ENCODE assay signal across 19 cellular contexts in genomic region chr3:71659758-71660666, GRCh38.
DNase-seq lines count a peak whose midpoint lies in the region; ATAC-seq and TF ChIP-seq lines count a peak whose summit lies in the region.
"Had no signal": no experiment of that assay in that cellular context is flagged by ENCODE, and none has a peak within 500 bp of the region (broad histone marks: within the 10 kb centered on the region; RNA-seq: fewer than 3 reads in every experiment).

No MANE protein-coding gene starts in this region.

- H3K27me3 ChIP-seq in IMR-90 (ENCODE audit: control insufficient read depth, insufficient read depth, low read length): peaks cover 7% of the 10 kb centered on the region
- H3K27me3 ChIP-seq: hepatocyte, suprapubic skin had no signal

- no TSS peak for BruUV-seq in IMR-90 (replicated peaks; lab: Mats Ljungman, UMichigan)

- POLR2A ChIA-PET in IMR-90 (lab: Charles Lee; ENCODE audit: unreplicated experiment): no interaction called here
- POLR2A ChIA-PET in naive thymus-derived CD8-positive, alpha-beta T cell (lab: Charles Lee): no interaction called here

- no peaks in the 10 kb centered on the region for H3K79me1 ChIP-seq in IMR-90 (ENCODE audit: low read depth in 1 of 2, low read length in 2 of 2)

- H4K8ac ChIP-seq in IMR-90 (ENCODE audit: low read depth in 2 of 2, low read length in 2 of 2): no peak overlapping the region

- no peak overlapping the region for H4K5ac ChIP-seq in IMR-90 (ENCODE audit: low read depth, low read length)

- H3K9me3 ChIP-seq in IMR-90 (ENCODE audit: control insufficient read depth, insufficient read depth, low read length): no peaks in the 10 kb centered on the region
- H3K9me3 ChIP-seq: suprapubic skin had no signal

- H3K9me1 ChIP-seq in IMR-90 (ENCODE audit: insufficient read depth, low read length): no peaks in the 10 kb centered on the region

- TF ChIP-seq CTCF in IMR-90 (conservative IDR thresholded peaks at IDR 0.05; ENCODE audit: low read depth, low read length) (no peak), choroid plexus epithelial cell (conservative IDR thresholded peaks at IDR 0.05; ENCODE audit: low read depth, low read length) (no peak), GM10266 (IDR thresholded peaks at IDR 0.05; ENCODE audit: control insufficient read depth, insufficient read depth, low read depth, missing control alignments) (no peak)

- no peak overlapping the region for H2AK5ac ChIP-seq in IMR-90 (ENCODE audit: low read depth, low read length)

- H3K9me3 Mint-ChIP-seq in naive thymus-derived CD8-positive, alpha-beta T cell: peaks cover 0 to 2% (median 0%) of the 10 kb centered on the region in 9 donors
- H3K9me3 Mint-ChIP-seq: activated naive CD4-positive, alpha-beta T cell treated with anti-CD3 and anti-CD28 coated beads, Interleukin-2, amount 10 ng/mL, durations not matched to agents 7 days and 5 days; activated T-cell treated with anti-CD3 and anti-CD28 coated beads, Interleukin-2, amount 50 U/mL, for 24 hours; IgD-negative memory B cell had no signal

- H2BK15ac ChIP-seq in IMR-90 (ENCODE audit: low read depth, low read length): no peak overlapping the region

- H3K36me3 Mint-ChIP-seq in naive thymus-derived CD8-positive, alpha-beta T cell: peaks cover 0 to 2% (median 2%) of the 10 kb centered on the region in 3 donors
- H3K36me3 Mint-ChIP-seq: IgD-negative memory B cell had no signal

- H3K56ac ChIP-seq in IMR-90 (ENCODE audit: extremely low read depth, insufficient read depth, low read length): no peak overlapping the region

- H3K4me3 ChIP-seq in IMR-90 (ENCODE audit: insufficient read depth, low read depth, low read length) (no peak overlapping the region), choroid plexus epithelial cell (ENCODE audit: low read depth, low read length) (no peak overlapping the region)
- H3K4me3 ChIP-seq: hepatocyte, suprapubic skin had no signal

- no peak overlapping the region for H3K27ac ChIP-seq in IMR-90 (ENCODE audit: insufficient read depth, low read length)
- H3K27ac ChIP-seq: hepatocyte, suprapubic skin had no signal

- CTCF ChIA-PET in IMR-90 (lab: Yijun Ruan, JAX): no interaction called here

- TF ChIP-seq POLR2A in IMR-90 (IDR thresholded peaks at IDR 0.05; ENCODE audit: low read depth, low read length): no peak

- no peak overlapping the region for H3K14ac ChIP-seq in IMR-90 (replicated peaks; ENCODE audit: low read depth, low read length)

- no peak overlapping the region for H3K4ac ChIP-seq in IMR-90 (ENCODE audit: low read depth, low read length)

- H3K4me2 ChIP-seq in IMR-90 (ENCODE audit: low read depth, low read length): no peak overlapping the region
- H3K4me2 ChIP-seq: hepatocyte had no signal

- no peak overlapping the region for H2AK9ac ChIP-seq in IMR-90 (replicated peaks; ENCODE audit: low read depth, low read length, poor library complexity)

- peaks cover 12 to 48% (median 36%) of the 10 kb centered on the region in 4 donors for H3K4me1 Mint-ChIP-seq in naive thymus-derived CD8-positive, alpha-beta T cell
- H3K4me1 Mint-ChIP-seq: IgD-negative memory B cell had no signal

- no peak for TF ChIP-seq RAD21 in IMR-90 (IDR thresholded peaks at IDR 0.05; ENCODE audit: low read length)

- no peak overlapping the region for H3K9ac ChIP-seq in IMR-90 (ENCODE audit: low read depth, low read length)

- H2AFZ ChIP-seq in IMR-90 (replicated peaks; ENCODE audit: low read length, poor library complexity): no peak overlapping the region
- H2AFZ ChIP-seq: hepatocyte had no signal

- no peak overlapping the region for H2BK120ac ChIP-seq in IMR-90 (ENCODE audit: low read depth, low read length)

- H3K4me1 ChIP-seq in IMR-90 (ENCODE audit: control insufficient read depth, insufficient read depth, low read length): 0 out of 2 replicates have a peak, but pooled peaks cover 2% of the 10 kb centered on the region

- no peaks in the 10 kb centered on the region for H3K27me3 Mint-ChIP-seq in naive thymus-derived CD8-positive, alpha-beta T cell
- H3K27me3 Mint-ChIP-seq: activated naive CD4-positive, alpha-beta T cell treated with anti-CD3 and anti-CD28 coated beads, Interleukin-2, amount 10 ng/mL, durations not matched to agents 7 days and 5 days; activated T-cell treated with anti-CD3 and anti-CD28 coated beads, Interleukin-2, amount 50 U/mL, for 24 hours; IgD-negative memory B cell had no signal

- dilution Hi-C loops in IMR-90 (cut with HindIII; ENCODE audit: low sequenced_read_pairs, unreplicated experiment): no loop called here

- H3K27ac Mint-ChIP-seq in naive thymus-derived CD8-positive, alpha-beta T cell: peak overlapping the region in 9 of 10 donors; percentile 17 to 85 (median 54)
- H3K27ac Mint-ChIP-seq: activated naive CD4-positive, alpha-beta T cell treated with anti-CD3 and anti-CD28 coated beads, Interleukin-2, amount 10 ng/mL, durations not matched to agents 7 days and 5 days; activated T-cell treated with anti-CD3 and anti-CD28 coated beads, Interleukin-2, amount 50 U/mL, for 24 hours; IgD-negative memory B cell had no signal

- H3K36me3 ChIP-seq in IMR-90 (ENCODE audit: control insufficient read depth, insufficient read depth, low read length): no peaks in the 10 kb centered on the region
- H3K36me3 ChIP-seq: suprapubic skin had no signal

- H3K4me3 Mint-ChIP-seq in naive thymus-derived CD8-positive, alpha-beta T cell: peak overlapping the region in 4 of 10 donors; percentile 6 to 52 (median 20)
- H3K4me3 Mint-ChIP-seq: activated naive CD4-positive, alpha-beta T cell treated with anti-CD3 and anti-CD28 coated beads, Interleukin-2, amount 10 ng/mL, durations not matched to agents 7 days and 5 days; activated T-cell treated with anti-CD3 and anti-CD28 coated beads, Interleukin-2, amount 50 U/mL, for 24 hours; IgD-negative memory B cell had no signal

- no peaks in the 10 kb centered on the region for H4K20me1 ChIP-seq in IMR-90 (ENCODE audit: insufficient read depth, low read length)

- WGBS in IMR-90 (ENCODE audit: extremely low coverage in 2 of 2, insufficient read length in 1 of 2), 2 experiments: 70% methylated on average over 6 of the region's 11 CpGs; no CpG with 5 or more reads in 1 of the 2 experiments

- intact Hi-C loops in IMR-90 (cut with micrococcal nuclease) (loop anchor here (10.0 kb wide), 1 partner anchor 605 kb away; no protein-coding TSS in a partner anchor), posterior vena cava (cut with DNase I) (no loop called here)

- H3K23ac ChIP-seq in IMR-90 (ENCODE audit: low read depth, low read length): no peak overlapping the region; the same call in 1 of the 2 replicates

- no peak overlapping the region for H4K91ac ChIP-seq in IMR-90 (ENCODE audit: insufficient read depth, low read depth, low read length)

- no peak overlapping the region for H2BK20ac ChIP-seq in IMR-90 (ENCODE audit: low read depth, low read length)

- ATAC-seq in IMR-90 (ENCODE audit: low read depth): no peak; the same call in 1 of the 2 replicates
- peak in 1 of 2 donors; percentile 37 for ATAC-seq in naive thymus-derived CD8-positive, alpha-beta T cell
- no peak for ATAC-seq in GM19328 (IDR thresholded peaks at IDR 0.05; ENCODE audit: unreplicated experiment)
- ATAC-seq in GM21360 (IDR thresholded peaks at IDR 0.05; ENCODE audit: unreplicated experiment): no peak
- ATAC-seq: Right ventricle myocardium inferior had no signal

- no peak overlapping the region for H2BK5ac ChIP-seq in IMR-90 (ENCODE audit: low read depth, low read length, poor library complexity, severe bottlenecking)

- DNase-seq in AG20443 (ENCODE audit: low spot score) (peak; percentile 63), IMR-90 (peak; percentile 28), choroid plexus epithelial cell (ENCODE audit: low read depth) (peak; percentile 83), posterior vena cava (ENCODE audit: low spot score) (no peak), GM10266 (ENCODE audit: extremely low spot score) (no peak)
- DNase-seq in naive thymus-derived CD8-positive, alpha-beta T cell: peak in 1 of 10 donors; percentile 18
- DNase-seq: activated CD4-positive, alpha-beta T cell treated with anti-CD3 and anti-CD28 coated beads, Interleukin-2, amount 50 U/mL, for 48 hours; activated naive CD4-positive, alpha-beta T cell treated with anti-CD3 and anti-CD28 coated beads, Interleukin-2, amount 10 ng/mL, durations not matched to agents 7 days and 5 days; activated T-cell treated with anti-CD3 and anti-CD28 coated beads, Interleukin-2, amount 50 U/mL, for 24 hours; GF-D8; NCI-H2107; stimulated activated CD4-positive, alpha-beta T cell treated with anti-CD3 and anti-CD28 coated beads, Interleukin-2, amount 100 ng/mL, for 48 hours; T-helper 1 cell had no signal

- in situ Hi-C loops in IMR-90 (cut with MboI; ENCODE audit: low sequenced_read_pairs): loop anchor here (10.0 to 25.0 kb wide), 3 partner anchors 355 to 1598 kb away; no protein-coding TSS in a partner anchor

- no peak overlapping the region for H3K18ac ChIP-seq in IMR-90 (ENCODE audit: low read depth, low read length)

TF ChIP-seq in IMR-90, 13 proteins besides CTCF, POLR2A, EP300 and RAD21 (continues in another document):
- TF ChIP-seq ELK1 (IDR thresholded peaks at IDR 0.05; ENCODE audit: borderline replicate concordance, low read depth, low read length): no peak
- no peak for TF ChIP-seq RFX5 (IDR thresholded peaks at IDR 0.05; ENCODE audit: low read depth, low read length)
- no peak for TF ChIP-seq FOS (IDR thresholded peaks at IDR 0.05; ENCODE audit: low read depth, low read length)
- no peak for TF ChIP-seq MXI1 (IDR thresholded peaks at IDR 0.05; ENCODE audit: borderline replicate concordance, low read depth, low read length)
- no peak for TF ChIP-seq MAZ (IDR thresholded peaks at IDR 0.05; ENCODE audit: borderline replicate concordance, low read depth, low read length)
- no peak for TF ChIP-seq USF2 (IDR thresholded peaks at IDR 0.05; ENCODE audit: low read depth, low read length)
- TF ChIP-seq CEBPB (IDR thresholded peaks at IDR 0.05; ENCODE audit: low read depth, low read length): no peak
- TF ChIP-seq SMC3 (IDR thresholded peaks at IDR 0.05; ENCODE audit: low read depth, low read length): no peak

Comparison
In these comparisons a context has a peak if more than half of its experiments do, and no peak if none do; other contexts are left out.
1. DNase-seq: peak in AG20443 (single experiment), IMR-90 (single experiment) and choroid plexus epithelial cell (single experiment); none in posterior vena cava (single experiment) and GM10266 (single experiment).